ENCODE assay signal across 8 cellular contexts in genomic region chr6:90393232-90393884, GRCh38.
DNase-seq lines count a peak whose midpoint lies in the region; ATAC-seq and TF ChIP-seq lines count a peak whose summit lies in the region.

No MANE protein-coding gene starts in this region.

- peaks cover 6 to 8% of the 10 kb centered on the region in 2 donors for H3K27me3 Mint-ChIP-seq in natural killer cell treated with Interleukin-12 subunit alpha and Interleukin-12 subunit beta and Interleukin-15 and Interleukin-18, amount 100 ng/mL, for 72 hours

- H3K27me3 ChIP-seq in OCI-LY1 (ENCODE audit: insufficient read depth, low read length) (no peaks in the 10 kb centered on the region), thoracic aorta (replicated peaks; ENCODE audit: insufficient read depth) (no peaks in the 10 kb centered on the region)

- H3K9ac ChIP-seq in OCI-LY1 (ENCODE audit: low read length) = peak overlapping the region; percentile 34; the same call in 1 of the 2 replicates

- H3K4me3 ChIP-seq in OCI-LY1 (ENCODE audit: low read depth, low read length, poor library complexity, severe bottlenecking) (peak overlapping the region; percentile 16), epithelial cell of esophagus (ENCODE audit: low read length) (no peak overlapping the region), thoracic aorta (no peak overlapping the region)

- H3K36me3 Mint-ChIP-seq in natural killer cell treated with Interleukin-12 subunit alpha and Interleukin-12 subunit beta and Interleukin-15 and Interleukin-18, amount 100 ng/mL, for 72 hours = no peaks in the 10 kb centered on the region

- TF ChIP-seq CTCF in OCI-LY1 (IDR thresholded peaks at IDR 0.05; ENCODE audit: low read length) (peak; percentile 88), epithelial cell of esophagus (IDR thresholded peaks at IDR 0.05; ENCODE audit: insufficient read depth, low read depth, low read length, missing control alignments) (peak; percentile 86), thoracic aorta (IDR thresholded peaks at IDR 0.05) (peak; percentile 83)

- peak; percentile 80 for ATAC-seq in HG03520 (IDR thresholded peaks at IDR 0.05; ENCODE audit: unreplicated experiment)
- peak; percentile 64 to 71 for ATAC-seq in natural killer cell treated with Interleukin-12 subunit alpha and Interleukin-12 subunit beta and Interleukin-15 and Interleukin-18, amount 100 ng/mL, for 72 hours
- peak; percentile 63 for ATAC-seq in thoracic aorta (ENCODE audit: insufficient number of reproducible peaks, low FRiP score, low read depth)

- H3K9me3 Mint-ChIP-seq in natural killer cell treated with Interleukin-12 subunit alpha and Interleukin-12 subunit beta and Interleukin-15 and Interleukin-18, amount 100 ng/mL, for 72 hours = no peaks in the 10 kb centered on the region

- peaks cover 80% of the 10 kb centered on the region for H3K4me1 ChIP-seq in OCI-LY1 (ENCODE audit: insufficient read depth, low read length, severe bottlenecking)
- no peaks in the 10 kb centered on the region for H3K4me1 ChIP-seq in thoracic aorta (ENCODE audit: control insufficient read depth in 1 of 2, low read depth in 2 of 2)

- peaks cover 30 to 36% of the 10 kb centered on the region in 2 donors for H3K4me1 Mint-ChIP-seq in natural killer cell treated with Interleukin-12 subunit alpha and Interleukin-12 subunit beta and Interleukin-15 and Interleukin-18, amount 100 ng/mL, for 72 hours (ENCODE audit: low read depth in 2 of 2)

- H3K79me2 ChIP-seq in OCI-LY1 (ENCODE audit: insufficient read depth, low read length) = no peaks in the 10 kb centered on the region

- H3K4me2 ChIP-seq in OCI-LY1 (ENCODE audit: low read length) = peak overlapping the region; percentile 61

- 0 out of 2 replicates have a peak, but pooled peaks cover 4% of the 10 kb centered on the region for H3F3A ChIP-seq in OCI-LY1 (ENCODE audit: insufficient read depth, low read length)

- H4K20me1 ChIP-seq in OCI-LY1 (ENCODE audit: insufficient read depth, low read length) = no peaks in the 10 kb centered on the region

- H3K9me2 ChIP-seq in OCI-LY1 (ENCODE audit: low read depth, low read length) = no peaks in the 10 kb centered on the region

- H3K27ac Mint-ChIP-seq in natural killer cell treated with Interleukin-12 subunit alpha and Interleukin-12 subunit beta and Interleukin-15 and Interleukin-18, amount 100 ng/mL, for 72 hours = no peak overlapping the region

- DNase-seq in activated gamma-delta T cell treated with Interleukin-2 at 50 U/mL for 16 hours (peak; percentile 72), activated gamma-delta T cell (lab: John Stamatoyannopoulos, UW) (no peak), epithelial cell of esophagus (ENCODE audit: low read depth) (peak; percentile 64), thoracic aorta (ENCODE audit: low spot score) (no peak)
- peak; percentile 51 for DNase-seq in activated CD8-positive, alpha-beta memory T cell treated with anti-CD3 and anti-CD28 coated beads, Interleukin-2, amount 50 U/mL, for 1 hour (ENCODE audit: extremely low read depth)
- peak; percentile 79 for DNase-seq in natural killer cell treated with Interleukin-12 subunit alpha and Interleukin-12 subunit beta and Interleukin-15 and Interleukin-18, amount 100 ng/mL, for 72 hours (ENCODE audit: low spot score)

- no peak overlapping the region for H2AFZ ChIP-seq in OCI-LY1 (ENCODE audit: low read length)

- no peaks in the 10 kb centered on the region; the same call in 1 of the 2 replicates for H3K36me3 ChIP-seq in OCI-LY1 (ENCODE audit: insufficient read depth, low read length)
- H3K36me3 ChIP-seq in thoracic aorta = no peaks in the 10 kb centered on the region

- peak overlapping the region; percentile 88 for H3K27ac ChIP-seq in OCI-LY1 (ENCODE audit: low read depth, low read length, poor library complexity, severe bottlenecking)
- no peak overlapping the region for H3K27ac ChIP-seq in thoracic aorta

- no peak overlapping the region for H3K4me3 Mint-ChIP-seq in natural killer cell treated with Interleukin-12 subunit alpha and Interleukin-12 subunit beta and Interleukin-15 and Interleukin-18, amount 100 ng/mL, for 72 hours

- H3K9me3 ChIP-seq in OCI-LY1 (ENCODE audit: low read length) (no peaks in the 10 kb centered on the region), thoracic aorta (no peaks in the 10 kb centered on the region)

Comparison
In these comparisons a context has a peak if more than half of its experiments do, and no peak if none do; other contexts are left out.
1. DNase-seq: peak in activated gamma-delta T cell treated with Interleukin-2 at 50 U/mL for 16 hours (single experiment), activated CD8-positive, alpha-beta memory T cell treated with anti-CD3 and anti-CD28 coated beads, Interleukin-2, amount 50 U/mL, for 1 hour (single experiment), epithelial cell of esophagus (single experiment) and natural killer cell treated with Interleukin-12 subunit alpha and Interleukin-12 subunit beta and Interleukin-15 and Interleukin-18, amount 100 ng/mL, for 72 hours (single experiment); none in activated gamma-delta T cell (single experiment) and thoracic aorta (single experiment).
2. Peak in every context shown above with its lines, with median percentiles within 50 percentile points of each other: ATAC-seq and CTCF ChIP-seq.